In the genomic region with DNA sequence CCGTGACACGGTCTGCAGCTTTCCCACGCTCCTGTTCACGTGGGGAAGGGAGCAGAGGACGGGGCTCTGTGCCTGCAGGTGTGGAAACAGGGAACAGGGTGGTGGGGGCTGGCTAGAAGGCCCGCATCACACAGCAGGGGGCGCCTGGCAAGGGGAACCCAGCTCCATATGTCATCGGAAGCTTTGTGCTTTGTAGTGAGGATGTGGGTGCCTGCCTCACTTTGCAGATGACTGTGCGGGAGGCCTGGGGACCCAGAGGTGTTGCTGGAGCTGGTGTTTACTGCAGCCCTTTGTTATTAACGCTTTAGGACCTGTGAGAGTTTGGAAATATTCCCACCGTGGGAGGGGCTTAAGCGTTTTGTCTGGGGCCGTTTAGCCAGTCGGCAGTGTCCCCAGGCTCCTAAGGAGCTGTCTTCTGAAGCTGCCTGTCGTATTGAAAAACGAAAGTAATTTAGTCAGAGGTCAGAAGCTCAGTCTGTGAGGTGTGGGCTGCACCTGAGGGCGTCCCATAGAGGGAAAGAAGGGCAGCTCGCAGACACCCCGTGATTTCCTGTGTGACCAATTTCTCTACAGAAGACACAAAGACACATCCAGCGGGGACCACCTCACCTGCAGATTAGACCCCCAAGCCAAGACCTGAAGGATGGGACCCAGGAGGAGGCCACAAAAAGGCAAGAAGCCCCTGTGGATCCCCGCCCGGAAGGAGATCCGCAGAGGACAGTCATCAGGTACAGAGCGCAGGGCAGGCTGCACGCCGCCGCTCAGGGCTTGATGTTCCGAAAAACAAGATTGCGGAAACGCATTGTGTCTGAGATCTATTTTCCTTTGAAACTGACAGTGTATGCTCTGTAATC, we compare ENCODE assay signal across 8 cellular contexts. TPM values are rescaled to one million over a fixed set of nuclear protein-coding genes. Genes with fewer than 3 reads are reported as not detected.
A peak's percentile ranks its signal among the peaks of the same experiment; 100 is the strongest.
DNase-seq lines count a peak whose midpoint lies in the region; ATAC-seq and TF ChIP-seq lines count a peak whose summit lies in the region.
"Had no signal": no experiment of that assay in that cellular context is flagged by ENCODE, and none has a peak within 500 bp of the region (broad histone marks: within the 10 kb centered on the region; RNA-seq: fewer than 3 reads in every experiment).

No MANE protein-coding gene starts in this region.

- no peaks in the 10 kb centered on the region for H3K27me3 Mint-ChIP-seq in stimulated activated naive B cell treated with anti-CD40 and anti-IgM and Interleukin-4, amounts not matched to agents 10 μg/mL and 1 μg/mL and 100 μg/mL, for 72 hours

- ATAC-seq in HG03066 (IDR thresholded peaks at IDR 0.05; ENCODE audit: low read depth, unreplicated experiment): peak; percentile 77
- peak; percentile 80 to 95 for ATAC-seq in stimulated activated naive B cell treated with anti-CD40 and anti-IgM and Interleukin-4, amounts not matched to agents 10 μg/mL and 1 μg/mL and 100 μg/mL, for 72 hours (replicated peaks)
- ATAC-seq: right cardiac atrium had no signal

- H3K4me3 Mint-ChIP-seq in stimulated activated naive B cell treated with anti-CD40 and anti-IgM and Interleukin-4, amounts not matched to agents 10 μg/mL and 1 μg/mL and 100 μg/mL, for 72 hours: peak overlapping the region; percentile 50 to 56

- H3K9me3 Mint-ChIP-seq in stimulated activated naive B cell treated with anti-CD40 and anti-IgM and Interleukin-4, amounts not matched to agents 10 μg/mL and 1 μg/mL and 100 μg/mL, for 72 hours: no peaks in the 10 kb centered on the region

- DNase-seq in GM19238 (ENCODE audit: insufficient read length, low spot score) (peak; percentile 57), fibroblast of villous mesenchyme (ENCODE audit: low read depth) (no peak), mesenteric fat pad (ENCODE audit: low spot score) (no peak), NCI-H748 (lab: John Stamatoyannopoulos, UW; ENCODE audit: unreplicated experiment) (no peak)
- DNase-seq in activated CD4-positive, alpha-beta T cell treated with anti-CD3 and anti-CD28 coated beads for 4 hours: peak; percentile 84 to 85
- DNase-seq in stimulated activated naive B cell treated with anti-CD40 and anti-IgM and Interleukin-4, amounts not matched to agents 10 μg/mL and 1 μg/mL and 100 μg/mL, for 72 hours: no peak

- peak overlapping the region; percentile 42 for H3K27ac Mint-ChIP-seq in stimulated activated naive B cell treated with anti-CD40 and anti-IgM and Interleukin-4, amounts not matched to agents 10 μg/mL and 1 μg/mL and 100 μg/mL, for 72 hours

- TF ChIP-seq CTCF in fibroblast of villous mesenchyme (IDR thresholded peaks at IDR 0.05; ENCODE audit: insufficient read depth, low read depth, low read length): peak; percentile 21

- peaks cover 30 to 48% of the 10 kb centered on the region in 2 donors for H3K36me3 Mint-ChIP-seq in stimulated activated naive B cell treated with anti-CD40 and anti-IgM and Interleukin-4, amounts not matched to agents 10 μg/mL and 1 μg/mL and 100 μg/mL, for 72 hours

- peaks cover 4% of the 10 kb centered on the region in 2 donors for H3K4me1 Mint-ChIP-seq in stimulated activated naive B cell treated with anti-CD40 and anti-IgM and Interleukin-4, amounts not matched to agents 10 μg/mL and 1 μg/mL and 100 μg/mL, for 72 hours

- no peak overlapping the region for H3K4me3 ChIP-seq in fibroblast of villous mesenchyme (ENCODE audit: low read depth, low read length)

RNA-seq across cellular contexts. Expression of gene MAN1B1, which starts 9.1 kb away (rescaled TPM):
- total RNA-seq in fibroblast of villous mesenchyme: 65.6 and 65.7 TPM in 2 replicates
- 33.0 TPM for total RNA-seq in mesenteric fat pad

RNA-seq across cellular contexts. Expression of gene UAP1L1, which starts 18.6 kb away (rescaled TPM):
- total RNA-seq in fibroblast of villous mesenchyme (16.0 and 31.2 TPM in 2 replicates), mesenteric fat pad (28.1 TPM)

RNA-seq across cellular contexts. Expression of gene DPP7, which starts 18.6 kb away (rescaled TPM):
- total RNA-seq in fibroblast of villous mesenchyme (41.5 and 44.8 TPM in 2 replicates), mesenteric fat pad (150 TPM)

RNA-seq across cellular contexts. Expression of gene SAPCD2, which starts 25.5 kb away (rescaled TPM):
- total RNA-seq in fibroblast of villous mesenchyme (5.2 TPM in 2 replicates), mesenteric fat pad (0.42 TPM)

RNA-seq across cellular contexts. Expression of gene ENTPD2, which starts 42.0 kb away (rescaled TPM):
- total RNA-seq in fibroblast of villous mesenchyme (not detected in 2 replicates), mesenteric fat pad (not detected)

Comparison
In these comparisons a context has a peak if more than half of its experiments do, and no peak if none do; other contexts are left out.
1. DNase-seq: peak in GM19238 (single experiment) and activated CD4-positive, alpha-beta T cell treated with anti-CD3 and anti-CD28 coated beads for 4 hours (2 of 2); none in fibroblast of villous mesenchyme (single experiment), stimulated activated naive B cell treated with anti-CD40 and anti-IgM and Interleukin-4, amounts not matched to agents 10 μg/mL and 1 μg/mL and 100 μg/mL, for 72 hours (single experiment), mesenteric fat pad (single experiment) and NCI-H748 (single experiment).